Comparison of ENCODE assay signal across 10 cellular contexts in genomic region chr1:94648225-94649007, GRCh38.
DNase-seq lines count a peak whose midpoint lies in the region; ATAC-seq and TF ChIP-seq lines count a peak whose summit lies in the region.
"Had no signal": no experiment of that assay in that cellular context is flagged by ENCODE, and none has a peak within 500 bp of the region (broad histone marks: within the 10 kb centered on the region; RNA-seq: fewer than 3 reads in every experiment).

No MANE protein-coding gene starts in this region.

- WGBS in trophoblast cell (ENCODE audit: extremely low coverage, insufficient coverage, insufficient read length), result no CpG with 5 or more reads among the region's 14 CpGs

- no peak overlapping the region for H3K23ac ChIP-seq in trophoblast cell (ENCODE audit: low read length)

- peak overlapping the region; percentile 50 for H3K27ac ChIP-seq in SJSA1
- H3K27ac ChIP-seq in trophoblast cell (ENCODE audit: low read depth, low read length), result no peak overlapping the region

- H4K12ac ChIP-seq in trophoblast cell (ENCODE audit: low read depth, low read length), result no peak overlapping the region

- H2AK5ac ChIP-seq in trophoblast cell (ENCODE audit: low read length), result no peak overlapping the region

- H3K36me3 ChIP-seq in SJSA1, result no peaks in the 10 kb centered on the region
- H3K36me3 ChIP-seq in trophoblast cell (ENCODE audit: control insufficient read depth in 1 of 2, insufficient read depth in 2 of 2, low read length in 2 of 2), result no peaks in the 10 kb centered on the region

- peaks cover 9% of the 10 kb centered on the region for H3K79me1 ChIP-seq in trophoblast cell (ENCODE audit: low read length)

- DNase-seq in AG09319 (ENCODE audit: extremely low read depth, low read depth) (peak; percentile 98), SJSA1 (ENCODE audit: low read depth in 1 of 2, low spot score in 2 of 2) (peak; percentile 60 to 77), fibroblast of the conjunctiva (ENCODE audit: low read depth) (peak; percentile 90), trophoblast cell (peak; percentile 73 to 85), cortex of kidney (lab: John Stamatoyannopoulos, UW) (no peak), SK-N-DZ (ENCODE audit: low spot score) (no peak)
- DNase-seq in activated CD8-positive, alpha-beta memory T cell treated with anti-CD3 and anti-CD28 coated beads for 24 hours, result no peak
- DNase-seq: activated naive CD4-positive, alpha-beta T cell treated with anti-CD3 and anti-CD28 coated beads, Interleukin-2, amount 50 U/mL, for 16 hours; CD8-positive, alpha-beta T cell had no signal

- H4K91ac ChIP-seq in trophoblast cell (ENCODE audit: low read depth, low read length), result no peak overlapping the region

- H2BK12ac ChIP-seq in trophoblast cell (ENCODE audit: low read length), result no peak overlapping the region

- TF ChIP-seq CTCF in AG09319 (IDR thresholded peaks at IDR 0.05; ENCODE audit: low read depth, low read length), result no peak

- no peak overlapping the region for H3K4me3 ChIP-seq in SJSA1
- no peak overlapping the region for H3K4me3 ChIP-seq in trophoblast cell (ENCODE audit: low read depth, low read length)

- H4K8ac ChIP-seq in trophoblast cell (ENCODE audit: low read depth, low read length), result no peak overlapping the region

- no peak overlapping the region for H2BK5ac ChIP-seq in trophoblast cell (ENCODE audit: low read depth, low read length, poor library complexity)

- H3K14ac ChIP-seq in trophoblast cell (ENCODE audit: low read length), result no peak overlapping the region

- H3K27me3 ChIP-seq in SJSA1 (replicated peaks) (no peaks in the 10 kb centered on the region), trophoblast cell (ENCODE audit: insufficient read depth, low read length) (no peaks in the 10 kb centered on the region)

- H3K4me2 ChIP-seq in trophoblast cell (ENCODE audit: low read length), result no peak overlapping the region

- no peak overlapping the region for H3K9ac ChIP-seq in trophoblast cell (ENCODE audit: low read length)

- H2AFZ ChIP-seq in trophoblast cell (ENCODE audit: insufficient read depth, low read length, poor library complexity), result no peak overlapping the region

- H3K9me3 ChIP-seq in SJSA1 (replicated peaks) (no peaks in the 10 kb centered on the region), trophoblast cell (ENCODE audit: insufficient read depth, low read depth, low read length) (no peaks in the 10 kb centered on the region)

- ATAC-seq in GM18861 (IDR thresholded peaks at IDR 0.05; ENCODE audit: unreplicated experiment), result no peak
- ATAC-seq: CD8-positive, alpha-beta T cell had no signal

- H3K79me2 ChIP-seq in trophoblast cell (ENCODE audit: control insufficient read depth, insufficient read depth, low read length, poor library complexity), result no peaks in the 10 kb centered on the region

- H3K4ac ChIP-seq in trophoblast cell (ENCODE audit: low read depth, low read length), result no peak overlapping the region

- H3K18ac ChIP-seq in trophoblast cell (ENCODE audit: low read length), result no peak overlapping the region

- H2BK120ac ChIP-seq in trophoblast cell (ENCODE audit: insufficient read depth, low read length, poor library complexity), result peak overlapping the region; percentile 4

- H3K4me1 ChIP-seq in SJSA1 (replicated peaks), result peaks cover 52% of the 10 kb centered on the region
- peaks cover 8 to 15% of the 10 kb centered on the region in 2 experiments for H3K4me1 ChIP-seq in trophoblast cell (ENCODE audit: control insufficient read depth in 1 of 2, insufficient read depth in 2 of 2, low read length in 2 of 2)

Comparison
In these comparisons a context has a peak if more than half of its experiments do, and no peak if none do; other contexts are left out.
1. DNase-seq: peak in AG09319 (single experiment), SJSA1 (2 of 2), fibroblast of the conjunctiva (single experiment) and trophoblast cell (2 of 2); none in cortex of kidney (single experiment), activated CD8-positive, alpha-beta memory T cell treated with anti-CD3 and anti-CD28 coated beads for 24 hours (single experiment) and SK-N-DZ (single experiment).